ENCODE assay signal across 9 cellular contexts in genomic region chr2:47346-48218, GRCh38. TPM values are rescaled to one million over a fixed set of nuclear protein-coding genes. Genes with fewer than 3 reads are reported as not detected.
DNase-seq lines count a peak whose midpoint lies in the region; ATAC-seq and TF ChIP-seq lines count a peak whose summit lies in the region.
"Had no signal": no experiment of that assay in that cellular context is flagged by ENCODE, and none has a peak within 500 bp of the region (broad histone marks: within the 10 kb centered on the region; RNA-seq: fewer than 3 reads in every experiment).

No MANE protein-coding gene starts in this region.

- H3K36me3 Mint-ChIP-seq in CD4-positive, CD25-positive, alpha-beta regulatory T cell = no peaks in the 10 kb centered on the region
- H3K36me3 Mint-ChIP-seq in neural progenitor cell = peaks cover 2% of the 10 kb centered on the region

- CTCF ChIA-PET in RWPE1 (lab: Yijun Ruan, JAX) = interaction anchor here (0.6 kb wide), 1 partner anchor 22 kb away, joined by 3 read pairs; no protein-coding TSS in a partner anchor

- H3K36me3 ChIP-seq in CD4-positive, CD25-positive, alpha-beta regulatory T cell (ENCODE audit: control insufficient read depth, insufficient read depth, low read length) = no peaks in the 10 kb centered on the region
- no peaks in the 10 kb centered on the region for H3K36me3 ChIP-seq in heart left ventricle
- H3K36me3 ChIP-seq in neural progenitor cell = no peaks in the 10 kb centered on the region

- H3K9me3 Mint-ChIP-seq in CD4-positive, CD25-positive, alpha-beta regulatory T cell = peaks cover 0 to 1% (median 0%) of the 10 kb centered on the region in 7 donors
- H3K9me3 Mint-ChIP-seq in neural progenitor cell = no peaks in the 10 kb centered on the region

- no peaks in the 10 kb centered on the region for H3K79me2 ChIP-seq in neural progenitor cell (ENCODE audit: low read depth)

- peak overlapping the region; percentile 31 for H3K4me3 ChIP-seq in CD4-positive, CD25-positive, alpha-beta regulatory T cell (ENCODE audit: low read depth, low read length)
- H3K4me3 ChIP-seq in heart left ventricle (peak overlapping the region in 10 of 12 donors; percentile 37 to 72 (median 61)), neural progenitor cell (peak overlapping the region; percentile 63)

- H3K4me2 ChIP-seq in neural progenitor cell = peak overlapping the region; percentile 73

- WGBS in heart left ventricle, 4 donors = 34 to 45% (median 37%) methylated on average over 19 of the region's 19 CpGs

- TF ChIP-seq POLR2A in heart left ventricle (IDR thresholded peaks at IDR 0.05) = no peak

- H3K27ac ChIP-seq in CD4-positive, CD25-positive, alpha-beta regulatory T cell (ENCODE audit: insufficient read depth, low read length, poor library complexity, severe bottlenecking) = no peak overlapping the region
- H3K27ac ChIP-seq in RWPE1 = peak overlapping the region; percentile 96
- peak overlapping the region; percentile 40 to 90 (median 76) for H3K27ac ChIP-seq in heart left ventricle
- no peak overlapping the region for H3K27ac ChIP-seq in neural progenitor cell

- peaks cover 9% of the 10 kb centered on the region for H4K20me1 ChIP-seq in neural progenitor cell (ENCODE audit: low read depth)

- no peak for DNase-seq in CD4-positive, CD25-positive, alpha-beta regulatory T cell
- DNase-seq in RWPE1 (ENCODE audit: low spot score) = no peak
- no peak for DNase-seq in heart left ventricle
- DNase-seq in neural progenitor cell (ENCODE audit: low spot score) = no peak
- no peak for DNase-seq in HuH-7 (ENCODE audit: low spot score)
- DNase-seq: NCI-H1436 treated with DMSO at 0.1 percent for 48 hours had no signal

- peaks cover 47% of the 10 kb centered on the region for H3K27me3 Mint-ChIP-seq in CD4-positive, CD25-positive, alpha-beta regulatory T cell
- peaks cover 29% of the 10 kb centered on the region for H3K27me3 Mint-ChIP-seq in neural progenitor cell (ENCODE audit: insufficient read depth, low read depth)

- intact Hi-C loops in heart left ventricle (cut with DNase I) = no loop called here

- no peak for ATAC-seq in CD4-positive, CD25-positive, alpha-beta regulatory T cell (ENCODE audit: low read depth in 2 of 2)
- peak; percentile 2 to 48 (median 16) for ATAC-seq in heart left ventricle
- no peak for ATAC-seq in GM21447 (IDR thresholded peaks at IDR 0.05; ENCODE audit: unreplicated experiment)
- ATAC-seq in GM19463 (IDR thresholded peaks at IDR 0.05; ENCODE audit: unreplicated experiment) = no peak
- no peak for ATAC-seq in HG03196 (IDR thresholded peaks at IDR 0.05; ENCODE audit: unreplicated experiment)

- peak overlapping the region in 2 of 3 donors; percentile 24 to 63 for H3K27ac Mint-ChIP-seq in CD4-positive, CD25-positive, alpha-beta regulatory T cell
- no peak overlapping the region for H3K27ac Mint-ChIP-seq in neural progenitor cell

- H3K4me3 Mint-ChIP-seq in CD4-positive, CD25-positive, alpha-beta regulatory T cell = peak overlapping the region; percentile 87 to 98 (median 92)
- H3K4me3 Mint-ChIP-seq in neural progenitor cell = peak overlapping the region; percentile 89

- H3K4me1 Mint-ChIP-seq in CD4-positive, CD25-positive, alpha-beta regulatory T cell = peaks cover 4 to 30% (median 16%) of the 10 kb centered on the region in 4 donors
- H3K4me1 Mint-ChIP-seq in neural progenitor cell = peaks cover 13% of the 10 kb centered on the region

- H3K4me1 ChIP-seq in CD4-positive, CD25-positive, alpha-beta regulatory T cell (ENCODE audit: control insufficient read depth, insufficient read depth, low read length, poor library complexity, severe bottlenecking) = peaks cover 33% of the 10 kb centered on the region
- peaks cover 0 to 24% (median 4%) of the 10 kb centered on the region in 12 donors for H3K4me1 ChIP-seq in heart left ventricle
- peaks cover 5% of the 10 kb centered on the region for H3K4me1 ChIP-seq in neural progenitor cell

- H3K9ac ChIP-seq in neural progenitor cell = no peak overlapping the region

- no peaks in the 10 kb centered on the region for H3K27me3 ChIP-seq in CD4-positive, CD25-positive, alpha-beta regulatory T cell (ENCODE audit: control insufficient read depth, insufficient read depth, low read length)
- peaks cover 7 to 49% (median 30%) of the 10 kb centered on the region in 9 donors for H3K27me3 ChIP-seq in heart left ventricle
- peaks cover 72% of the 10 kb centered on the region for H3K27me3 ChIP-seq in neural progenitor cell

- peaks cover 19% of the 10 kb centered on the region for H3F3A ChIP-seq in neural progenitor cell (ENCODE audit: low read depth)

- no peaks in the 10 kb centered on the region for H3K9me3 ChIP-seq in CD4-positive, CD25-positive, alpha-beta regulatory T cell (ENCODE audit: control insufficient read depth in 2 of 2, low read length in 2 of 2)
- H3K9me3 ChIP-seq in heart left ventricle (no peaks in the 10 kb centered on the region), neural progenitor cell (ENCODE audit: low read depth) (no peaks in the 10 kb centered on the region)

- POLR2A ChIA-PET in RWPE1 (lab: Yijun Ruan, JAX; ENCODE audit: low non-redundant PET) = no interaction called here

- H2AFZ ChIP-seq in neural progenitor cell (replicated peaks) = no peak overlapping the region

- TF ChIP-seq CTCF in RWPE1 (conservative IDR thresholded peaks at IDR 0.05; ENCODE audit: low read depth) (no peak), heart left ventricle (IDR thresholded peaks at IDR 0.05) (no peak), neural progenitor cell (IDR thresholded peaks at IDR 0.05) (no peak)

RNA-seq across cellular contexts. Expression of gene FAM110C, which starts 1.3 kb away (rescaled TPM):
- 4.9 TPM for total RNA-seq in CD4-positive, CD25-positive, alpha-beta regulatory T cell
- 1 to 10 TPM in 2 of 4 donors, under 1 TPM in 2; 0.79 to 1.9 (median 1.4) TPM for polyA plus RNA-seq in CD4-positive, CD25-positive, alpha-beta regulatory T cell
- total RNA-seq in heart left ventricle (10 to 100 TPM in 1 of 9 donors, 1 to 10 TPM in 8; 1.6 to 10.1 (median 3.9) TPM), neural progenitor cell (ENCODE audit: low replicate concordance) (0.50 and 0.65 TPM in 2 replicates)
- polyA plus RNA-seq in heart left ventricle = 1 to 10 TPM; 1.4 to 1.6 TPM

Comparison
In these comparisons a context has a peak if more than half of its experiments do, and no peak if none do; other contexts are left out.
1. ATAC-seq: peak in heart left ventricle (4 of 4); none in CD4-positive, CD25-positive, alpha-beta regulatory T cell (0 of 2), GM21447 (single experiment), GM19463 (single experiment) and HG03196 (single experiment).
2. H3K27ac ChIP-seq: peak in RWPE1 (single experiment) and heart left ventricle (12 of 12); none in CD4-positive, CD25-positive, alpha-beta regulatory T cell (single experiment) and neural progenitor cell (single experiment).
3. Peak in every context shown above with its lines, with median percentiles within 50 percentile points of each other: H3K4me3 ChIP-seq.